ENCODE assay signal across 8 cellular contexts in genomic region chr5:138449501-138450239, GRCh38. TPM values are rescaled to one million over a fixed set of nuclear protein-coding genes. Genes with fewer than 3 reads are reported as not detected.
A peak's percentile ranks its signal among the peaks of the same experiment; 100 is the strongest.
DNase-seq lines count a peak whose midpoint lies in the region; ATAC-seq and TF ChIP-seq lines count a peak whose summit lies in the region.

No MANE protein-coding gene starts in this region.

- ATAC-seq in GM19351 (IDR thresholded peaks at IDR 0.05; ENCODE audit: unreplicated experiment) = peak; percentile 69
- ATAC-seq in activated T-helper 17 cell treated with anti-CD3 and anti-CD28 coated beads, Interleukin-2, amount 50 U/mL, for 72 hours (replicated peaks) = peak; percentile 94

- H3K27ac Mint-ChIP-seq in activated T-helper 17 cell treated with anti-CD3 and anti-CD28 coated beads, Interleukin-2, amount 50 U/mL, for 72 hours = peak overlapping the region; percentile 65
- H3K27ac Mint-ChIP-seq in stimulated activated naive CD8-positive, alpha-beta T cell treated with anti-CD3 and anti-CD28 coated beads, Interleukin-15, Interleukin-2, amounts not matched to agents 100 ng/mL and 50 ng/mL, for 24 hours = peak overlapping the region; percentile 55

- TF ChIP-seq CTCF in fibroblast of lung (conservative IDR thresholded peaks at IDR 0.05 in 1 of 2, IDR thresholded peaks at IDR 0.05 in 1 of 2; ENCODE audit: low read depth in 1 of 2, low read length in 2 of 2) (peak; percentile 77 to 83), neural cell (IDR thresholded peaks at IDR 0.05; ENCODE audit: poor library complexity, severe bottlenecking) (peak; percentile 97)

- no peaks in the 10 kb centered on the region for H3K9me3 ChIP-seq in BLaER1 treated with 17β-estradiol and CSF1 and Interleukin-3, amounts not matched to agents 10 nM and 100 nM (replicated peaks in 1 of 11)
- H3K9me3 ChIP-seq in fibroblast of lung (ENCODE audit: control insufficient read depth, insufficient read depth, low read depth, low read length) (no peaks in the 10 kb centered on the region), neural cell (ENCODE audit: low read length) (no peaks in the 10 kb centered on the region)

- H3K27me3 ChIP-seq in BLaER1 treated with 17β-estradiol and CSF1 and Interleukin-3, amounts not matched to agents 10 nM and 100 nM = no peaks in the 10 kb centered on the region
- H3K27me3 ChIP-seq in fibroblast of lung (ENCODE audit: control insufficient read depth, insufficient read depth, low read length) = no peaks in the 10 kb centered on the region
- H3K27me3 ChIP-seq in neural cell (ENCODE audit: insufficient read depth, low read depth, low read length) = no peaks in the 10 kb centered on the region

- H3K36me3 Mint-ChIP-seq in activated T-helper 17 cell treated with anti-CD3 and anti-CD28 coated beads, Interleukin-2, amount 50 U/mL, for 72 hours (ENCODE audit: low read depth) = no peaks in the 10 kb centered on the region
- no peaks in the 10 kb centered on the region for H3K36me3 Mint-ChIP-seq in stimulated activated naive CD8-positive, alpha-beta T cell treated with anti-CD3 and anti-CD28 coated beads, Interleukin-15, Interleukin-2, amounts not matched to agents 100 ng/mL and 50 ng/mL, for 24 hours (ENCODE audit: low read depth)

- peak; percentile 72 for DNase-seq in RPMI7951 (ENCODE audit: low read depth)
- peak; percentile 69 to 73 for DNase-seq in fibroblast of lung (ENCODE audit: low read depth in 2 of 2)

- no peak overlapping the region for H3K27ac ChIP-seq in BLaER1 treated with 17β-estradiol and CSF1 and Interleukin-3, amounts not matched to agents 10 nM and 100 nM
- H3K27ac ChIP-seq in fibroblast of lung (ENCODE audit: insufficient read depth, low read length) (no peak overlapping the region), neural cell (ENCODE audit: low read length) (peak overlapping the region; percentile 92)

- peak overlapping the region; percentile 55 for H2AFZ ChIP-seq in fibroblast of lung (ENCODE audit: low read length)
- H2AFZ ChIP-seq in neural cell (ENCODE audit: low read depth, low read length) = peak overlapping the region; percentile 25

- no peaks in the 10 kb centered on the region for H3K9me2 ChIP-seq in neural cell (ENCODE audit: insufficient read depth, low read length)

- no peaks in the 10 kb centered on the region for H3K27me3 Mint-ChIP-seq in activated T-helper 17 cell treated with anti-CD3 and anti-CD28 coated beads, Interleukin-2, amount 50 U/mL, for 72 hours
- no peaks in the 10 kb centered on the region for H3K27me3 Mint-ChIP-seq in stimulated activated naive CD8-positive, alpha-beta T cell treated with anti-CD3 and anti-CD28 coated beads, Interleukin-15, Interleukin-2, amounts not matched to agents 100 ng/mL and 50 ng/mL, for 24 hours

- peak overlapping the region; percentile 54 for H3K4me3 Mint-ChIP-seq in activated T-helper 17 cell treated with anti-CD3 and anti-CD28 coated beads, Interleukin-2, amount 50 U/mL, for 72 hours
- H3K4me3 Mint-ChIP-seq in stimulated activated naive CD8-positive, alpha-beta T cell treated with anti-CD3 and anti-CD28 coated beads, Interleukin-15, Interleukin-2, amounts not matched to agents 100 ng/mL and 50 ng/mL, for 24 hours = peak overlapping the region; percentile 37

- H3K4me3 ChIP-seq in BLaER1 treated with 17β-estradiol and CSF1 and Interleukin-3, amounts not matched to agents 10 nM and 100 nM = no peak overlapping the region
- peak overlapping the region in 1 of 4 experiments; percentile 16 for H3K4me3 ChIP-seq in fibroblast of lung (replicated peaks in 1 of 4; ENCODE audit: control extremely low read depth in 1 of 4, insufficient read depth in 1 of 4, low read depth in 3 of 4, low read length in 4 of 4)
- peak overlapping the region; percentile 56 for H3K4me3 ChIP-seq in neural cell (ENCODE audit: low read length)

- peaks cover 0 to 14% (median 8%) of the 10 kb centered on the region in 10 experiments; a peak in 13 of 20 replicates for H3K4me1 ChIP-seq in BLaER1 treated with 17β-estradiol and CSF1 and Interleukin-3, amounts not matched to agents 10 nM and 100 nM
- no peaks in the 10 kb centered on the region for H3K4me1 ChIP-seq in fibroblast of lung (ENCODE audit: control insufficient read depth, extremely low read depth, insufficient read depth, low read length)

- H3K36me3 ChIP-seq in BLaER1 treated with 17β-estradiol and CSF1 and Interleukin-3, amounts not matched to agents 10 nM and 100 nM = no peaks in the 10 kb centered on the region
- H3K36me3 ChIP-seq in fibroblast of lung (ENCODE audit: control insufficient read depth, insufficient read depth, low read length) (no peaks in the 10 kb centered on the region), neural cell (ENCODE audit: insufficient read depth, low read length) (no peaks in the 10 kb centered on the region)

- H3K4me2 ChIP-seq in BLaER1 treated with 17β-estradiol and CSF1 and Interleukin-3, amounts not matched to agents 10 nM and 100 nM = peak overlapping the region in 10 of 11 experiments; percentile 13 to 81 (median 46); a peak in 18 of 22 replicates
- peak overlapping the region; percentile 77 for H3K4me2 ChIP-seq in fibroblast of lung (ENCODE audit: extremely low read depth, insufficient read depth, low read length)
- peak overlapping the region; percentile 48 for H3K4me2 ChIP-seq in neural cell (ENCODE audit: low read length)

- H3K79me2 ChIP-seq in fibroblast of lung (ENCODE audit: control insufficient read depth, insufficient read depth, low read length) (no peaks in the 10 kb centered on the region), neural cell (replicated peaks; ENCODE audit: insufficient read depth, low read length) (no peaks in the 10 kb centered on the region)

- no peaks in the 10 kb centered on the region for H3K9me3 Mint-ChIP-seq in activated T-helper 17 cell treated with anti-CD3 and anti-CD28 coated beads, Interleukin-2, amount 50 U/mL, for 72 hours
- H3K9me3 Mint-ChIP-seq in stimulated activated naive CD8-positive, alpha-beta T cell treated with anti-CD3 and anti-CD28 coated beads, Interleukin-15, Interleukin-2, amounts not matched to agents 100 ng/mL and 50 ng/mL, for 24 hours = no peaks in the 10 kb centered on the region

- peak overlapping the region in 8 of 11 experiments; percentile 2 to 57 (median 30); a peak in 9 of 22 replicates for H3K9ac ChIP-seq in BLaER1 treated with 17β-estradiol and CSF1 and Interleukin-3, amounts not matched to agents 10 nM and 100 nM
- H3K9ac ChIP-seq in fibroblast of lung (ENCODE audit: insufficient read depth, low read length) = no peak overlapping the region
- H3K9ac ChIP-seq in neural cell (ENCODE audit: low read length) = peak overlapping the region; percentile 70

- no peaks in the 10 kb centered on the region for H4K20me1 ChIP-seq in BLaER1 treated with 17β-estradiol and CSF1 and Interleukin-3, amounts not matched to agents 10 nM and 100 nM
- H4K20me1 ChIP-seq in fibroblast of lung (ENCODE audit: control insufficient read depth, extremely low read depth, insufficient read depth, low read length) (no peaks in the 10 kb centered on the region), neural cell (ENCODE audit: insufficient read depth) (no peaks in the 10 kb centered on the region)

- TF ChIP-seq RAD21 in Ishikawa (IDR thresholded peaks at IDR 0.05; ENCODE audit: low read depth) = peak; percentile 83
- peak; percentile 87 for TF ChIP-seq RAD21 in neural cell (conservative IDR thresholded peaks at IDR 0.05)

- no peaks in the 10 kb centered on the region for H3K4me1 Mint-ChIP-seq in activated T-helper 17 cell treated with anti-CD3 and anti-CD28 coated beads, Interleukin-2, amount 50 U/mL, for 72 hours
- peaks cover 6% of the 10 kb centered on the region for H3K4me1 Mint-ChIP-seq in stimulated activated naive CD8-positive, alpha-beta T cell treated with anti-CD3 and anti-CD28 coated beads, Interleukin-15, Interleukin-2, amounts not matched to agents 100 ng/mL and 50 ng/mL, for 24 hours (ENCODE audit: low read depth)

- peaks cover 3% of the 10 kb centered on the region for H3F3A ChIP-seq in neural cell (ENCODE audit: insufficient read depth, low read length, poor library complexity, severe bottlenecking)

- no peak for TF ChIP-seq EP300 in Ishikawa (IDR thresholded peaks at IDR 0.05; ENCODE audit: borderline replicate concordance)
- TF ChIP-seq EP300 in neural cell (conservative IDR thresholded peaks at IDR 0.05; ENCODE audit: poor library complexity, severe bottlenecking) = no peak

TF ChIP-seq in Ishikawa, 13 proteins besides CTCF, POLR2A, EP300 and RAD21 (continues in another document):
- TF ChIP-seq, protein P1, sequence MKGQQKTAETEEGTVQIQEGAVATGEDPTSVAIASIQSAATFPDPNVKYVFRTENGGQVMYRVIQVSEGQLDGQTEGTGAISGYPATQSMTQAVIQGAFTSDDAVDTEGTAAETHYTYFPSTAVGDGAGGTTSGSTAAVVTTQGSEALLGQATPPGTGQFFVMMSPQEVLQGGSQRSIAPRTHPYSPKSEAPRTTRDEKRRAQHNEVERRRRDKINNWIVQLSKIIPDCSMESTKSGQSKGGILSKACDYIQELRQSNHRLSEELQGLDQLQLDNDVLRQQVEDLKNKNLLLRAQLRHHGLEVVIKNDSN (IDR thresholded peaks at IDR 0.05) = no peak
- peak; percentile 97 for TF ChIP-seq EGR1 (IDR thresholded peaks at IDR 0.05)

TF ChIP-seq in neural cell, 6 proteins besides CTCF, POLR2A, EP300 and RAD21 (continues in another document):
- TF ChIP-seq MXI1 (conservative IDR thresholded peaks at IDR 0.05; ENCODE audit: poor library complexity, severe bottlenecking) = peak; percentile 46
- TF ChIP-seq EZH2 (IDR thresholded peaks at IDR 0.05; ENCODE audit: borderline replicate concordance, insufficient read depth, low read length, poor library complexity, severe bottlenecking) = no peak
- no peak for TF ChIP-seq TAF1 (IDR thresholded peaks at IDR 0.05; ENCODE audit: low read depth)
- TF ChIP-seq SMC3 (conservative IDR thresholded peaks at IDR 0.05; ENCODE audit: poor library complexity) = peak; percentile 91

RNA-seq across cellular contexts. Expression of gene REEP2, which starts 10.8 kb away (rescaled TPM):
- 5.5 and 10.3 TPM in 2 replicates for total RNA-seq in RPMI7951 (2014; rRNA removed; shearing (Covaris generic))
- 1 to 10 TPM; 2.0 TPM for total RNA-seq in activated T-helper 17 cell treated with anti-CD3 and anti-CD28 coated beads, Interleukin-2, amount 50 U/mL, for 72 hours
- total RNA-seq in fibroblast of lung = 5.9 and 14.4 TPM in 2 replicates
- polyA plus RNA-seq in fibroblast of lung (6.1 and 17.7 TPM in 2 replicates), neural cell (146 and 177 TPM in 2 replicates)
- 10.3 and 24.5 TPM in 2 replicates for polyA plus RNA-seq in fibroblast of lung (2012)
- polyA minus RNA-seq in fibroblast of lung (ENCODE audit: low replicate concordance) (22.1 and 98.6 TPM in 2 replicates), neural cell (97.0 and 110 TPM in 2 replicates)

RNA-seq across cellular contexts. Expression of gene EGR1, which starts 15.6 kb away (rescaled TPM):
- total RNA-seq in RPMI7951 (2014; rRNA removed; shearing (Covaris generic)) = 1.1 and 1.7 TPM in 2 replicates
- 10 to 100 TPM; 14.0 to 77.6 TPM for total RNA-seq in activated T-helper 17 cell treated with anti-CD3 and anti-CD28 coated beads, Interleukin-2, amount 50 U/mL, for 72 hours
- 7.2 and 8.8 TPM in 2 replicates for total RNA-seq in fibroblast of lung
- polyA plus RNA-seq in fibroblast of lung (5.8 and 50.9 TPM in 2 replicates), neural cell (8.9 and 15.6 TPM in 2 replicates)
- polyA plus RNA-seq in fibroblast of lung (2012) = 30.1 and 144 TPM in 2 replicates
- polyA minus RNA-seq in fibroblast of lung (ENCODE audit: low replicate concordance) (49.5 and 146 TPM in 2 replicates), neural cell (6.6 and 7.3 TPM in 2 replicates)
